1 cellular context compared by ENCODE assay signal in genomic region chr2:493278-493677, GRCh38.
TF ChIP-seq lines count a peak whose summit lies in the region.

No MANE protein-coding gene starts in this region.

TF ChIP-seq in HEK293, 187 proteins besides CTCF, POLR2A, EP300 and RAD21 (continued from another document):
- TF ChIP-seq ZSCAN18 (tag by site-specific recombination; IDR thresholded peaks at IDR 0.05): no peak
- no peak for TF ChIP-seq FEZF1 (tag by site-specific recombination; IDR thresholded peaks at IDR 0.05)
- no peak for TF ChIP-seq ZNF2 (tag by site-specific recombination; IDR thresholded peaks at IDR 0.05)
- peak; percentile 92 for TF ChIP-seq ZNF629 (tag by site-specific recombination; IDR thresholded peaks at IDR 0.05)
- TF ChIP-seq ATF2 (tag by site-specific recombination; IDR thresholded peaks at IDR 0.05; ENCODE audit: low read depth): peak; percentile 98
- TF ChIP-seq ZNF324 (tag by site-specific recombination; IDR thresholded peaks at IDR 0.05): 0 out of 2 replicates have a peak, but pooled peaks have one; percentile 32
- no peak for TF ChIP-seq ZNF785 (tag by site-specific recombination; IDR thresholded peaks at IDR 0.05)
- no peak for TF ChIP-seq GLI2 (tag by site-specific recombination; IDR thresholded peaks at IDR 0.05; ENCODE audit: borderline replicate concordance, low read depth)
- TF ChIP-seq ZNF623 (tag by site-specific recombination; IDR thresholded peaks at IDR 0.05): no peak
- TF ChIP-seq ZNF423 (tag by site-specific recombination; IDR thresholded peaks at IDR 0.05): no peak
- no peak for TF ChIP-seq ZNF707 (tag by site-specific recombination; IDR thresholded peaks at IDR 0.05)
- no peak for TF ChIP-seq RBAK (tag by site-specific recombination; IDR thresholded peaks at IDR 0.05)
- TF ChIP-seq ZNF335 (tag by site-specific recombination; conservative IDR thresholded peaks at IDR 0.05): peak; percentile 60
- no peak for TF ChIP-seq ZXDB (tag by site-specific recombination; IDR thresholded peaks at IDR 0.05)
- no peak for TF ChIP-seq ZBTB20 (tag by site-specific recombination; IDR thresholded peaks at IDR 0.05)
- TF ChIP-seq ZNF221 (tag by site-specific recombination; IDR thresholded peaks at IDR 0.05; ENCODE audit: borderline replicate concordance): no peak
